20 cellular contexts compared by ENCODE assay signal in the genomic region with DNA sequence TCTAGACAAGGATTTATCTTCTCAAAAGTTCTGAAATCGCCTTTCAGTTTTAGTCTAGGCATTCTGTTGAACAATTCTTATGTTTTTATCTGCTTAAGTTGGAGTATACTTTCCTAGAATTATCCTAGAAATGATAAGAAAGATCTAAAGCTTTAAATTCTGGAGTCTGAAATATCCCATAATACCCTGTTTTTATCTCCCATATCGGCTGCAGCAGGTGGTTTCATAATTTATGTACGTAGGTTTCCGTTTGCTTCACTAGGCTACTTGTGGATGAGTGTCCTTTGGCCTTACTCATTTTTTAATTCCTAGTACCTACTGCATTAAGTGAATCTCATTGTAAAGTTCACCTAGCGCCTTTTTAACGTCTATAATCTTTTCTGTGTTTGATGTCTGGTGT. TPM values are rescaled to one million over a fixed set of nuclear protein-coding genes. Genes with fewer than 3 reads are reported as not detected.
A peak's percentile ranks its signal among the peaks of the same experiment; 100 is the strongest.
DNase-seq lines count a peak whose midpoint lies in the region; ATAC-seq, FAIRE-seq and TF ChIP-seq lines count a peak whose summit lies in the region.
"Had no signal": no experiment of that assay in that cellular context is flagged by ENCODE, and none has a peak within 500 bp of the region (broad histone marks: within the 10 kb centered on the region; RNA-seq: fewer than 3 reads in every experiment).

No MANE protein-coding gene starts in this region.

- 94% methylated on average over 6 of the region's 6 CpGs for WGBS in GM12878 (ENCODE audit: insufficient coverage, insufficient replicate concordance, low lambda C conversion rate, missing lambda C conversion rate)

- no peak for DNase-seq in activated CD4-positive, alpha-beta memory T cell treated with anti-CD3 and anti-CD28 coated beads for 36 hours
- no peak for DNase-seq in activated CD4-positive, alpha-beta memory T cell treated with anti-CD3 and anti-CD28 coated beads, Interleukin-2, amount 10 ng/mL, durations not matched to agents 7 days and 5 days
- DNase-seq in stimulated activated naive CD8-positive, alpha-beta T cell treated with anti-CD3 and anti-CD28 coated beads, Interleukin-15, Interleukin-2, amounts not matched to agents 100 U/mL and 50 U/mL, for 24 hours: no peak
- DNase-seq in GM12878 (ENCODE audit: low read depth, low spot score): no peak
- no peak for DNase-seq in stimulated activated naive B cell treated with anti-CD40 and anti-IgM and Interleukin-4, amounts not matched to agents 10 μg/mL and 1 μg/mL and 100 μg/mL, for 72 hours
- no peak for DNase-seq in foreskin fibroblast
- DNase-seq: 8988T; BE2C; CD8-positive, alpha-beta T cell; DMS53; EL; NCI-H1417; NCI-H1930; NCI-H226; NCI-H524 treated with DMSO at 0.1 percent for 48 hours; SJCRH30 had no signal

- H3K9me3 ChIP-seq in GM12878 (replicated peaks; ENCODE audit: control insufficient read depth, insufficient read depth, low read length): no peaks in the 10 kb centered on the region; the same call in 2 of the 3 replicates
- H3K9me3 ChIP-seq: BE2C, SJCRH30 had no signal

- peaks cover 66% of the 10 kb centered on the region for H3K4me1 Mint-ChIP-seq in activated CD4-positive, alpha-beta memory T cell treated with anti-CD3 and anti-CD28 coated beads for 36 hours (ENCODE audit: low read depth)
- peaks cover 37% of the 10 kb centered on the region for H3K4me1 Mint-ChIP-seq in activated CD4-positive, alpha-beta memory T cell treated with anti-CD3 and anti-CD28 coated beads, Interleukin-2, amount 10 ng/mL, durations not matched to agents 7 days and 5 days
- H3K4me1 Mint-ChIP-seq in stimulated activated naive CD8-positive, alpha-beta T cell treated with anti-CD3 and anti-CD28 coated beads, Interleukin-15, Interleukin-2, amounts not matched to agents 100 ng/mL and 50 ng/mL, for 24 hours (ENCODE audit: low read depth): peaks cover 67% of the 10 kb centered on the region
- peaks cover 52 to 84% of the 10 kb centered on the region in 2 donors for H3K4me1 Mint-ChIP-seq in stimulated activated naive B cell treated with anti-CD40 and anti-IgM and Interleukin-4, amounts not matched to agents 10 μg/mL and 1 μg/mL and 100 μg/mL, for 72 hours

- H3K4me2 ChIP-seq in GM12878 (ENCODE audit: control insufficient read depth, insufficient read depth): no peak overlapping the region

- TF ChIP-seq CTCF in GM12878 (IDR thresholded peaks at IDR 0.05 in 2 of 3, conservative IDR thresholded peaks at IDR 0.05 in 1 of 3; ENCODE audit: control insufficient read depth in 2 of 3, extremely low read depth in 1 of 3, insufficient read depth in 1 of 3, low read depth in 3 of 3, low read length in 3 of 3) (no peak), foreskin fibroblast (IDR thresholded peaks at IDR 0.05; ENCODE audit: low read depth, low read length) (no peak)

- in situ Hi-C loops in GM12878 (cut with MboI): no loop called here

- POLR2A ChIA-PET in activated CD4-positive, alpha-beta memory T cell treated with anti-CD3 and anti-CD28 coated beads for 36 hours (lab: Charles Lee): no interaction called here
- POLR2A ChIA-PET in activated CD4-positive, alpha-beta memory T cell treated with anti-CD3 and anti-CD28 coated beads, Interleukin-2, amount 10 ng/mL, durations not matched to agents 7 days and 5 days (lab: Charles Lee): no interaction called here
- POLR2A ChIA-PET in GM12878 (lab: Charles Lee): no interaction called here

- peaks cover 4 to 11% of the 10 kb centered on the region in 2 experiments; a peak in 2 of 4 replicates for H3K36me3 ChIP-seq in GM12878 (ENCODE audit: control insufficient read depth in 2 of 2, insufficient read depth in 2 of 2, low read length in 1 of 2)
- H3K36me3 ChIP-seq: BE2C had no signal

- peak overlapping the region; percentile 24; the same call in 1 of the 2 replicates for H3K27ac ChIP-seq in GM12878 (ENCODE audit: control insufficient read depth, insufficient read depth)
- H3K27ac ChIP-seq: SJCRH30 had no signal

- no peak for TF ChIP-seq EP300 in GM12878 (IDR thresholded peaks at IDR 0.05; ENCODE audit: borderline replicate concordance in 1 of 2, control insufficient read depth in 1 of 2, low read depth in 2 of 2, low read length in 2 of 2)

- H3K4me3 ChIP-seq in GM12878 (no peak overlapping the region), foreskin fibroblast (ENCODE audit: low read depth in 1 of 2, low read length in 2 of 2) (no peak overlapping the region)
- H3K4me3 ChIP-seq: SJCRH30 had no signal

- intact Hi-C loops in activated CD4-positive, alpha-beta memory T cell treated with anti-CD3 and anti-CD28 coated beads for 36 hours (cut with micrococcal nuclease): loop anchor here (1.0 to 2.0 kb wide), 2 partner anchors 38 to 59 kb away; no protein-coding TSS in a partner anchor
- intact Hi-C loops in GM12878 (cut with micrococcal nuclease; ENCODE audit: unreplicated experiment): no loop called here

- no peaks in the 10 kb centered on the region for H3K27me3 Mint-ChIP-seq in activated CD4-positive, alpha-beta memory T cell treated with anti-CD3 and anti-CD28 coated beads for 36 hours
- H3K27me3 Mint-ChIP-seq in activated CD4-positive, alpha-beta memory T cell treated with anti-CD3 and anti-CD28 coated beads, Interleukin-2, amount 10 ng/mL, durations not matched to agents 7 days and 5 days: no peaks in the 10 kb centered on the region
- no peaks in the 10 kb centered on the region for H3K27me3 Mint-ChIP-seq in stimulated activated naive CD8-positive, alpha-beta T cell treated with anti-CD3 and anti-CD28 coated beads, Interleukin-15, Interleukin-2, amounts not matched to agents 100 ng/mL and 50 ng/mL, for 24 hours
- H3K27me3 Mint-ChIP-seq in stimulated activated naive B cell treated with anti-CD40 and anti-IgM and Interleukin-4, amounts not matched to agents 10 μg/mL and 1 μg/mL and 100 μg/mL, for 72 hours: no peaks in the 10 kb centered on the region

- FAIRE-seq in GM12878 (lab: Jason Lieb, UNC): no peak
- FAIRE-seq: GM12892, GM18507 had no signal

- H2AFZ ChIP-seq in GM12878 (ENCODE audit: control insufficient read depth, low read depth, low read length): no peak overlapping the region

- H3K27me3 ChIP-seq in GM12878 (replicated peaks in 1 of 2; ENCODE audit: control insufficient read depth in 2 of 2, insufficient read depth in 2 of 2, low read length in 1 of 2): no peaks in the 10 kb centered on the region
- H3K27me3 ChIP-seq: BE2C, SJCRH30 had no signal

- TF ChIP-seq RAD21 in GM12878 (IDR thresholded peaks at IDR 0.05; ENCODE audit: insufficient read depth, low read depth, low read length): no peak

- RAD21 ChIA-PET in GM12878 (lab: Charles Lee; ENCODE audit: unreplicated experiment): no interaction called here

- no peak overlapping the region for H3K4me3 Mint-ChIP-seq in activated CD4-positive, alpha-beta memory T cell treated with anti-CD3 and anti-CD28 coated beads for 36 hours
- H3K4me3 Mint-ChIP-seq in activated CD4-positive, alpha-beta memory T cell treated with anti-CD3 and anti-CD28 coated beads, Interleukin-2, amount 10 ng/mL, durations not matched to agents 7 days and 5 days: no peak overlapping the region
- no peak overlapping the region for H3K4me3 Mint-ChIP-seq in stimulated activated naive CD8-positive, alpha-beta T cell treated with anti-CD3 and anti-CD28 coated beads, Interleukin-15, Interleukin-2, amounts not matched to agents 100 ng/mL and 50 ng/mL, for 24 hours
- no peak overlapping the region for H3K4me3 Mint-ChIP-seq in stimulated activated naive B cell treated with anti-CD40 and anti-IgM and Interleukin-4, amounts not matched to agents 10 μg/mL and 1 μg/mL and 100 μg/mL, for 72 hours
- H3K4me3 Mint-ChIP-seq: CD8-positive, alpha-beta T cell had no signal

- ATAC-seq in stimulated activated naive CD8-positive, alpha-beta T cell treated with anti-CD3 and anti-CD28 coated beads, Interleukin-15, Interleukin-2, amounts not matched to agents 100 U/mL and 50 U/mL, for 24 hours: no peak
- no peak for ATAC-seq in GM12878
- ATAC-seq in stimulated activated naive B cell treated with anti-CD40 and anti-IgM and Interleukin-4, amounts not matched to agents 10 μg/mL and 1 μg/mL and 100 μg/mL, for 72 hours (replicated peaks): peak in 1 of 2 donors; percentile 25
- no peak for ATAC-seq in GM21529 (IDR thresholded peaks at IDR 0.05; ENCODE audit: unreplicated experiment)
- ATAC-seq: CD8-positive, alpha-beta T cell had no signal

- H3K9me3 Mint-ChIP-seq in activated CD4-positive, alpha-beta memory T cell treated with anti-CD3 and anti-CD28 coated beads for 36 hours: peaks cover 5% of the 10 kb centered on the region
- H3K9me3 Mint-ChIP-seq in activated CD4-positive, alpha-beta memory T cell treated with anti-CD3 and anti-CD28 coated beads, Interleukin-2, amount 10 ng/mL, durations not matched to agents 7 days and 5 days: peaks cover 3% of the 10 kb centered on the region
- H3K9me3 Mint-ChIP-seq in stimulated activated naive CD8-positive, alpha-beta T cell treated with anti-CD3 and anti-CD28 coated beads, Interleukin-15, Interleukin-2, amounts not matched to agents 100 ng/mL and 50 ng/mL, for 24 hours: peaks cover 4% of the 10 kb centered on the region
- peaks cover 3 to 5% of the 10 kb centered on the region in 2 donors for H3K9me3 Mint-ChIP-seq in stimulated activated naive B cell treated with anti-CD40 and anti-IgM and Interleukin-4, amounts not matched to agents 10 μg/mL and 1 μg/mL and 100 μg/mL, for 72 hours

- no peaks in the 10 kb centered on the region; the same call in 1 of the 2 replicates for H4K20me1 ChIP-seq in GM12878 (ENCODE audit: control insufficient read depth, insufficient read depth)

- H3K4me1 ChIP-seq in GM12878 (ENCODE audit: control insufficient read depth, insufficient read depth, low read length): peaks cover 32% of the 10 kb centered on the region
- H3K4me1 ChIP-seq: BE2C had no signal

- H3K36me3 Mint-ChIP-seq in activated CD4-positive, alpha-beta memory T cell treated with anti-CD3 and anti-CD28 coated beads for 36 hours: peaks cover 12% of the 10 kb centered on the region
- H3K36me3 Mint-ChIP-seq in activated CD4-positive, alpha-beta memory T cell treated with anti-CD3 and anti-CD28 coated beads, Interleukin-2, amount 10 ng/mL, durations not matched to agents 7 days and 5 days (ENCODE audit: low read depth): peaks cover 4% of the 10 kb centered on the region
- H3K36me3 Mint-ChIP-seq in stimulated activated naive CD8-positive, alpha-beta T cell treated with anti-CD3 and anti-CD28 coated beads, Interleukin-15, Interleukin-2, amounts not matched to agents 100 ng/mL and 50 ng/mL, for 24 hours (ENCODE audit: low read depth): peaks cover 15% of the 10 kb centered on the region
- peaks cover 11 to 17% of the 10 kb centered on the region in 2 donors for H3K36me3 Mint-ChIP-seq in stimulated activated naive B cell treated with anti-CD40 and anti-IgM and Interleukin-4, amounts not matched to agents 10 μg/mL and 1 μg/mL and 100 μg/mL, for 72 hours

- peaks cover 89% of the 10 kb centered on the region for H3K79me2 ChIP-seq in GM12878 (ENCODE audit: control insufficient read depth, insufficient read depth, low read length)

- no peak overlapping the region for H3K9ac ChIP-seq in GM12878 (ENCODE audit: control insufficient read depth, insufficient read depth, low read length)

- BruUV-seq in GM12878 (replicated peaks; lab: Mats Ljungman, UMichigan): no TSS peak

- SMC1A ChIA-PET in GM12878 (lab: Charles Lee; ENCODE audit: uncharacterized antibody, unreplicated experiment): interaction anchor here (1.2 to 2.1 kb wide), 2 partner anchors 12 to 14 kb away, joined by 3 to 5 read pairs; no protein-coding TSS in a partner anchor

- H3K27ac Mint-ChIP-seq in activated CD4-positive, alpha-beta memory T cell treated with anti-CD3 and anti-CD28 coated beads for 36 hours: peak overlapping the region; percentile 5
- H3K27ac Mint-ChIP-seq in activated CD4-positive, alpha-beta memory T cell treated with anti-CD3 and anti-CD28 coated beads, Interleukin-2, amount 10 ng/mL, durations not matched to agents 7 days and 5 days: no peak overlapping the region
- H3K27ac Mint-ChIP-seq in stimulated activated naive CD8-positive, alpha-beta T cell treated with anti-CD3 and anti-CD28 coated beads, Interleukin-15, Interleukin-2, amounts not matched to agents 100 ng/mL and 50 ng/mL, for 24 hours: peak overlapping the region; percentile 88
- peak overlapping the region; percentile 68 for H3K27ac Mint-ChIP-seq in stimulated activated naive B cell treated with anti-CD40 and anti-IgM and Interleukin-4, amounts not matched to agents 10 μg/mL and 1 μg/mL and 100 μg/mL, for 72 hours
- H3K27ac Mint-ChIP-seq: CD8-positive, alpha-beta T cell had no signal

- TF ChIP-seq POLR2A in GM12878 (IDR thresholded peaks at IDR 0.05; ENCODE audit: low read depth, low read length): no peak

- CTCF ChIA-PET in activated CD4-positive, alpha-beta memory T cell treated with anti-CD3 and anti-CD28 coated beads for 36 hours (lab: Charles Lee): interaction anchor here (1.0 to 4.8 kb wide), 4 partner anchors 12 to 216 kb away, joined by 3 to 51 read pairs (median 13); no protein-coding TSS in a partner anchor
- CTCF ChIA-PET in activated CD4-positive, alpha-beta memory T cell treated with anti-CD3 and anti-CD28 coated beads, Interleukin-2, amount 10 ng/mL, durations not matched to agents 7 days and 5 days (lab: Charles Lee): interaction anchor here (0.6 kb wide), 1 partner anchor 130 kb away, joined by 3 read pairs; no protein-coding TSS in a partner anchor
- CTCF ChIA-PET in GM12878 (lab: Yijun Ruan, JAX): interaction anchor here (4.5 kb wide), 1 partner anchor 12 kb away, joined by 53 read pairs; no protein-coding TSS in a partner anchor

RNA-seq across cellular contexts. Expression of a gene that starts 58.5 kb away (rescaled TPM):
- 10 to 100 TPM; 33.6 to 38.3 TPM for total RNA-seq in activated CD4-positive, alpha-beta memory T cell treated with anti-CD3 and anti-CD28 coated beads for 36 hours
- 10 to 100 TPM; 44.5 to 44.9 TPM for total RNA-seq in activated CD4-positive, alpha-beta memory T cell treated with anti-CD3 and anti-CD28 coated beads, Interleukin-2, amount 10 ng/mL, durations not matched to agents 7 days and 5 days
- 135 and 137 TPM in 2 replicates for total RNA-seq in GM12878 (2013; cell fraction: nucleolus; rRNA removed)
- total RNA-seq in GM12878 (2014; rRNA removed) (54.3 and 54.6 TPM in 2 replicates), GM12878 (2014; rRNA removed; fragmentation: Illumina TruSeq; extraction: Trizol) (53.7 and 54.0 TPM in 2 replicates), GM12878 (2021) (104 and 109 TPM in 2 replicates)
- 32.2 TPM for polyA plus RNA-seq in GM12878 (2011; ENCODE audit: low read depth)
- polyA plus RNA-seq in GM12878 (2011; rRNA removed) (30.1 and 31.5 TPM in 2 replicates), GM12878 (2014; fragmentation: Illumina TruSeq; extraction: Trizol) (55.3 and 58.4 TPM in 2 replicates), GM12878 (2014; fragmentation: Nextera tagmentation; extraction: Ambion mirVana) (1 to 10 TPM; 9.1 to 9.8 TPM), GM12878 (2014; rRNA removed) (40.2 and 40.9 TPM in 2 replicates), GM12878 (2016; fragmentation: Nextera tagmentation; extraction: Ambion mirVana) (1 to 10 TPM; 4.9 to 6.3 TPM)
- polyA plus RNA-seq in GM12878 (2011; cell fraction: cytosol; rRNA removed): 34.4 and 35.9 TPM in 2 replicates
- polyA plus RNA-seq in GM12878 (2011; cell fraction: nucleus; rRNA removed): 27.6 and 27.9 TPM in 2 replicates
- polyA plus RNA-seq in GM12878 (2012): 33.0 and 39.4 TPM in 2 replicates
- polyA minus RNA-seq in GM12878 (2011; rRNA and poly(A)+ RNA removed): 126 and 130 TPM in 2 replicates
- polyA minus RNA-seq in GM12878 (2011; cell fraction: cytosol; rRNA and poly(A)+ RNA removed): 31.1 and 35.7 TPM in 2 replicates
- polyA minus RNA-seq in GM12878 (2011; cell fraction: nucleus; rRNA and poly(A)+ RNA removed): 117 and 129 TPM in 2 replicates
